18 cellular contexts compared by ENCODE assay signal in genomic region chr17:34711646-34712045, GRCh38.
"Had no signal": no experiment of that assay in that cellular context is flagged by ENCODE, and none has a peak within 500 bp of the region (broad histone marks: within the 10 kb centered on the region; RNA-seq: fewer than 3 reads in every experiment).

No MANE protein-coding gene starts in this region.

- H3K9me3 Mint-ChIP-seq: activated CD4-positive, alpha-beta T cell treated with anti-CD3 and anti-CD28 coated beads, Interleukin-2, amount 10 ng/mL, durations not matched to agents 24 days and 14 days; T-helper 2 cell treated with Interferon-gamma antibody and Interleukin-4, amounts not matched to agents 5 μg/mL and 100 μg/mL, for 36 hours had no signal

- ATAC-seq: activated CD8-positive, alpha-beta T cell treated with anti-CD3 and anti-CD28 coated beads, Interleukin-2, amount 10 ng/mL, durations not matched to agents 7 days and 5 days; foreskin keratinocyte; natural killer cell had no signal

- H3K36me3 Mint-ChIP-seq: activated naive CD4-positive, alpha-beta T cell treated with anti-CD3 and anti-CD28 coated beads, Interleukin-2, amount 50 U/mL, for 24 hours; natural killer cell had no signal

- H3K4me3 Mint-ChIP-seq: activated CD4-positive, alpha-beta T cell treated with anti-CD3 and anti-CD28 coated beads, Interleukin-2, amount 10 ng/mL, durations not matched to agents 24 days and 14 days; activated CD8-positive, alpha-beta T cell treated with anti-CD3 and anti-CD28 coated beads, Interleukin-2, amount 10 ng/mL, durations not matched to agents 7 days and 5 days; activated naive CD4-positive, alpha-beta T cell treated with anti-CD3 and anti-CD28 coated beads, Interleukin-2, amount 50 U/mL, for 24 hours; natural killer cell; T-helper 2 cell treated with Interferon-gamma antibody and Interleukin-4, amounts not matched to agents 5 μg/mL and 100 μg/mL, for 36 hours had no signal

- H3K27ac Mint-ChIP-seq: activated CD4-positive, alpha-beta T cell treated with anti-CD3 and anti-CD28 coated beads, Interleukin-2, amount 10 ng/mL, durations not matched to agents 24 days and 14 days; activated CD8-positive, alpha-beta T cell treated with anti-CD3 and anti-CD28 coated beads, Interleukin-2, amount 10 ng/mL, durations not matched to agents 7 days and 5 days; activated naive CD4-positive, alpha-beta T cell treated with anti-CD3 and anti-CD28 coated beads, Interleukin-2, amount 50 U/mL, for 24 hours; natural killer cell; T-helper 2 cell treated with Interferon-gamma antibody and Interleukin-4, amounts not matched to agents 5 μg/mL and 100 μg/mL, for 36 hours had no signal

- H3K4me1 Mint-ChIP-seq: activated CD4-positive, alpha-beta T cell treated with anti-CD3 and anti-CD28 coated beads, Interleukin-2, amount 10 ng/mL, durations not matched to agents 24 days and 14 days; activated naive CD4-positive, alpha-beta T cell treated with anti-CD3 and anti-CD28 coated beads, Interleukin-2, amount 50 U/mL, for 24 hours; natural killer cell had no signal

- DNase-seq: activated CD4-positive, alpha-beta T cell treated with anti-CD3 and anti-CD28 coated beads, Interleukin-2, amount 10 ng/mL, durations not matched to agents 24 days and 14 days; activated CD4-positive, CD25-positive, alpha-beta regulatory T cell; activated CD8-positive, alpha-beta memory T cell treated with anti-CD3 and anti-CD28 coated beads, Interleukin-2, amount 50 U/mL, for 4 hours; activated CD8-positive, alpha-beta T cell treated with anti-CD3 and anti-CD28 coated beads, Interleukin-2, amount 10 ng/mL, durations not matched to agents 7 days and 5 days; activated effector memory CD4-positive, alpha-beta T cell treated with anti-CD3 and anti-CD28 coated beads, Interleukin-2, amount 50 U/mL, for 16 hours; activated T-cell treated with anti-CD3 and anti-CD28 coated beads, Interleukin-2, amount 50 U/mL, for 48 hours; adrenal gland; colonic mucosa; effector CD8-positive, alpha-beta T cell; foreskin keratinocyte; mesendoderm; natural killer cell; nucleus accumbens; stimulated activated CD4-positive, alpha-beta T cell treated with anti-CD3 and anti-CD28 coated beads, Interleukin-4, amount 100 ng/mL, for 24 hours; stimulated activated naive CD4-positive, alpha-beta T cell; tibial artery had no signal

- H3K27me3 Mint-ChIP-seq: activated CD4-positive, alpha-beta T cell treated with anti-CD3 and anti-CD28 coated beads, Interleukin-2, amount 10 ng/mL, durations not matched to agents 24 days and 14 days had no signal
